Comparison of ENCODE assay signal across 23 cellular contexts in the genomic region with DNA sequence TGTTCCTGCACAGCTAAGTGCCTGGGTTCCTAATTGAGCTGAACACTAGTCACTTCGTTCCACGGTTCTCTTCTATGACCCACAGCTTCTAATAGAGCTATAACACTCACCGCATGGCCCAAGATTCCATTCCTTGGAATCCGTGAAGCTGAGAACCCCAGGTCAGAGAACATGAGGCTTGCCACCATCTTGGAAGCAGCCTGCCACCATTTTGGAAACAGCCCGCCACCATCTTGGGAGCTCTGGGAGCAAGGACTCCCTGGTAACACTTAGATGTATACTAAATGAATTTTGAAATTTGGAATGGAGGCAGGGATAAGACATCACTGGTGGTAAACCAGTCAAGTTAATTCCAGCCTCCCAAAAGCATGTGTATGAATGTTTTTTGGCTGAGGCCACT.
A peak's percentile ranks its signal among the peaks of the same experiment; 100 is the strongest.
DNase-seq lines count a peak whose midpoint lies in the region; ATAC-seq, FAIRE-seq and TF ChIP-seq lines count a peak whose summit lies in the region.
"Had no signal": no experiment of that assay in that cellular context is flagged by ENCODE, and none has a peak within 500 bp of the region (broad histone marks: within the 10 kb centered on the region; RNA-seq: fewer than 3 reads in every experiment).

No MANE protein-coding gene starts in this region.

- H2BK12ac ChIP-seq in H1 (ENCODE audit: low read depth, low read length), result no peak overlapping the region

- H3K79me1 ChIP-seq in H1 (ENCODE audit: low read depth, low read length), result no peaks in the 10 kb centered on the region

- H3K79me2 ChIP-seq in H1 (ENCODE audit: control insufficient read depth in 1 of 2, insufficient read depth in 2 of 2, low read length in 2 of 2), result no peaks in the 10 kb centered on the region
- no peaks in the 10 kb centered on the region for H3K79me2 ChIP-seq in mammary epithelial cell (ENCODE audit: insufficient read depth, low read length)

- in situ Hi-C loops in mammary epithelial cell (cut with MboI; ENCODE audit: low sequenced_read_pairs in 2 of 2), result no loop called here

- H4K91ac ChIP-seq in H1 (replicated peaks; ENCODE audit: insufficient read length, low read length), result no peak overlapping the region

- POLR2A ChIA-PET in HEK293 (lab: Yijun Ruan, JAX) (no interaction called here), H1 (lab: Charles Lee; ENCODE audit: partially characterized antibody) (no interaction called here)
- POLR2A ChIA-PET in activated CD4-positive, alpha-beta memory T cell treated with anti-CD3 and anti-CD28 coated beads, Interleukin-2, amount 10 ng/mL, durations not matched to agents 7 days and 5 days (lab: Charles Lee), result no interaction called here

- TF ChIP-seq EP300 in H1 (IDR thresholded peaks at IDR 0.05; ENCODE audit: borderline replicate concordance in 1 of 2, low read depth in 2 of 2, low read length in 2 of 2), result no peak

- H2BK120ac ChIP-seq in H1 (replicated peaks; ENCODE audit: low read depth, low read length), result no peak overlapping the region

- no TSS peak for BruUV-seq in mammary epithelial cell (replicated peaks; lab: Mats Ljungman, UMichigan)

- no peak overlapping the region for H3K4me3 Mint-ChIP-seq in nephron progenitor cell
- no peak overlapping the region for H3K4me3 Mint-ChIP-seq in activated CD4-positive, alpha-beta memory T cell treated with anti-CD3 and anti-CD28 coated beads, Interleukin-2, amount 10 ng/mL, durations not matched to agents 7 days and 5 days
- H3K4me3 Mint-ChIP-seq in stimulated activated memory B cell treated with anti-CD40 and anti-IgM and Interleukin-4, amounts not matched to agents 10 μg/mL and 1 μg/mL and 100 μg/mL, for 72 hours, result no peak overlapping the region
- H3K4me3 Mint-ChIP-seq: CD4-positive, alpha-beta memory T cell; HFFc6 had no signal

- H3K9ac ChIP-seq in H1 (replicated peaks in 1 of 4; ENCODE audit: extremely low read depth in 1 of 4, low read depth in 3 of 4, low read length in 3 of 4), result no peak overlapping the region
- no peak overlapping the region for H3K9ac ChIP-seq in mammary epithelial cell (ENCODE audit: insufficient read depth, low read length)

- H2AK5ac ChIP-seq in H1 (ENCODE audit: low read depth, low read length), result no peak overlapping the region

- no peak overlapping the region for H4K8ac ChIP-seq in H1 (ENCODE audit: extremely low read depth, insufficient read depth, low read length)

- no peak for FAIRE-seq in H1 (lab: Jason Lieb, UNC)
- FAIRE-seq: A549, GM12891, GM18507 had no signal

- CTCF ChIA-PET in HEK293 (lab: Yijun Ruan, JAX), result interaction anchor here (0.6 to 1.0 kb wide), 3 partner anchors 10 to 282 kb away, joined by 3 read pairs; no protein-coding TSS in a partner anchor
- CTCF ChIA-PET in H1 (lab: Charles Lee; ENCODE audit: partially characterized antibody), result interaction anchor here (0.6 to 1.0 kb wide), 2 partner anchors 52 to 96 kb away, joined by 3 read pairs; no protein-coding TSS in a partner anchor
- CTCF ChIA-PET in activated CD4-positive, alpha-beta memory T cell treated with anti-CD3 and anti-CD28 coated beads, Interleukin-2, amount 10 ng/mL, durations not matched to agents 7 days and 5 days (lab: Charles Lee), result no interaction called here
- CTCF ChIA-PET in mammary epithelial cell (lab: Charles Lee; ENCODE audit: low non-redundant PET), result no interaction called here

- no peaks in the 10 kb centered on the region for H3K27me3 ChIP-seq in H1 (replicated peaks in 1 of 4; ENCODE audit: control insufficient read depth in 3 of 4, extremely low read depth in 1 of 4, insufficient read depth in 3 of 4, low read length in 3 of 4)
- H3K27me3 ChIP-seq in mammary epithelial cell (ENCODE audit: insufficient read depth, low read length), result no peaks in the 10 kb centered on the region

- no peak overlapping the region for H3K18ac ChIP-seq in H1 (ENCODE audit: extremely low read depth, low read length)

- H3K36me3 ChIP-seq in HEK293 (ENCODE audit: control insufficient read depth in 2 of 2, insufficient read depth in 1 of 2, low read length in 2 of 2) (no peaks in the 10 kb centered on the region), H1 (ENCODE audit: control insufficient read depth in 2 of 4, insufficient read depth in 4 of 4, low read length in 3 of 4) (no peaks in the 10 kb centered on the region), mammary epithelial cell (ENCODE audit: insufficient read depth, low read length) (no peaks in the 10 kb centered on the region)

- H3K9me3 ChIP-seq in HEK293 (ENCODE audit: control insufficient read depth, insufficient read depth, low read depth, low read length) (no peaks in the 10 kb centered on the region), H1 (ENCODE audit: insufficient read depth in 2 of 2, low read depth in 1 of 2, low read length in 1 of 2) (no peaks in the 10 kb centered on the region), mammary epithelial cell (replicated peaks; ENCODE audit: insufficient read depth, low read length) (no peaks in the 10 kb centered on the region)
- H3K9me3 ChIP-seq: A549 had no signal

- H2AFZ ChIP-seq in H1 (ENCODE audit: low read length) (no peak overlapping the region), mammary epithelial cell (ENCODE audit: low read depth, low read length) (no peak overlapping the region)

- dilution Hi-C loops in mammary epithelial cell (cut with HindIII; ENCODE audit: low sequenced_read_pairs), result no loop called here

- H3K4ac ChIP-seq in H1 (replicated peaks; ENCODE audit: insufficient read length, low read depth, low read length), result no peak overlapping the region

- no peaks in the 10 kb centered on the region for H3K4me1 Mint-ChIP-seq in nephron progenitor cell
- H3K4me1 Mint-ChIP-seq in activated CD4-positive, alpha-beta memory T cell treated with anti-CD3 and anti-CD28 coated beads, Interleukin-2, amount 10 ng/mL, durations not matched to agents 7 days and 5 days, result no peaks in the 10 kb centered on the region
- H3K4me1 Mint-ChIP-seq in stimulated activated memory B cell treated with anti-CD40 and anti-IgM and Interleukin-4, amounts not matched to agents 10 μg/mL and 1 μg/mL and 100 μg/mL, for 72 hours, result no peaks in the 10 kb centered on the region

- no peak overlapping the region for H3K4me2 ChIP-seq in H1 (ENCODE audit: insufficient read depth in 1 of 2, low read depth in 2 of 2, low read length in 2 of 2)
- no peak overlapping the region for H3K4me2 ChIP-seq in mammary epithelial cell (ENCODE audit: insufficient read depth, low read depth, low read length)
- H3K4me2 ChIP-seq: A549 had no signal

- H3K23me2 ChIP-seq in H1 (ENCODE audit: low read depth, low read length), result no peaks in the 10 kb centered on the region

- H3K36me3 Mint-ChIP-seq in nephron progenitor cell (ENCODE audit: low read depth), result no peaks in the 10 kb centered on the region
- no peaks in the 10 kb centered on the region for H3K36me3 Mint-ChIP-seq in activated CD4-positive, alpha-beta memory T cell treated with anti-CD3 and anti-CD28 coated beads, Interleukin-2, amount 10 ng/mL, durations not matched to agents 7 days and 5 days (ENCODE audit: low read depth)
- no peaks in the 10 kb centered on the region for H3K36me3 Mint-ChIP-seq in stimulated activated memory B cell treated with anti-CD40 and anti-IgM and Interleukin-4, amounts not matched to agents 10 μg/mL and 1 μg/mL and 100 μg/mL, for 72 hours
- H3K36me3 Mint-ChIP-seq: CD4-positive, alpha-beta memory T cell had no signal

- no peak overlapping the region for H3K56ac ChIP-seq in H1 (replicated peaks; ENCODE audit: insufficient read length, low read depth, low read length)

- 93% methylated on average over 5 of the region's 5 CpGs; no CpG with 5 or more reads in 1 of the 2 experiments for WGBS in H1 (ENCODE audit: extremely low coverage in 1 of 2, insufficient coverage in 1 of 2, insufficient read length in 1 of 2, insufficient replicate concordance in 2 of 2, low coverage in 1 of 2, low lambda C conversion rate in 2 of 2, missing lambda C conversion rate in 1 of 2), 2 experiments
- 85% methylated on average over 3 of the region's 5 CpGs for WGBS in mammary epithelial cell (ENCODE audit: low coverage, missing lambda C conversion rate)

- TF ChIP-seq CTCF in HEK293 (tag by site-specific recombination; IDR thresholded peaks at IDR 0.05), result no peak
- TF ChIP-seq CTCF in H1 (IDR thresholded peaks at IDR 0.05; ENCODE audit: control extremely low read depth in 1 of 3, insufficient read depth in 1 of 3, low read depth in 1 of 3, low read length in 3 of 3), result no peak
- TF ChIP-seq CTCF in nephron progenitor cell (IDR thresholded peaks at IDR 0.05), result no peak
- no peak for TF ChIP-seq CTCF in mammary epithelial cell (conservative IDR thresholded peaks at IDR 0.05 in 1 of 2, IDR thresholded peaks at IDR 0.05 in 1 of 2; ENCODE audit: extremely low read depth in 1 of 2, insufficient read depth in 1 of 2, low read depth in 1 of 2, low read length in 2 of 2)

- no peaks in the 10 kb centered on the region for H4K20me1 ChIP-seq in H1 (replicated peaks in 1 of 2; ENCODE audit: control insufficient read depth in 1 of 2, insufficient read depth in 2 of 2, low read length in 2 of 2)
- H4K20me1 ChIP-seq in mammary epithelial cell (ENCODE audit: insufficient read depth, low read length), result no peaks in the 10 kb centered on the region

- no peaks in the 10 kb centered on the region for H3K9me3 Mint-ChIP-seq in nephron progenitor cell
- no peaks in the 10 kb centered on the region for H3K9me3 Mint-ChIP-seq in activated CD4-positive, alpha-beta memory T cell treated with anti-CD3 and anti-CD28 coated beads, Interleukin-2, amount 10 ng/mL, durations not matched to agents 7 days and 5 days
- H3K9me3 Mint-ChIP-seq in stimulated activated memory B cell treated with anti-CD40 and anti-IgM and Interleukin-4, amounts not matched to agents 10 μg/mL and 1 μg/mL and 100 μg/mL, for 72 hours, result no peaks in the 10 kb centered on the region
- H3K9me3 Mint-ChIP-seq: HFFc6 had no signal

- no peak for TF ChIP-seq POLR2A in H1 (IDR thresholded peaks at IDR 0.05; ENCODE audit: control extremely low read depth in 1 of 2, low read depth in 2 of 2, low read length in 2 of 2)

- no peak overlapping the region for H4K5ac ChIP-seq in H1 (ENCODE audit: insufficient read length, low read depth, low read length)

- no peak overlapping the region for H2BK20ac ChIP-seq in H1 (ENCODE audit: low read length)

- H3K27ac Mint-ChIP-seq in nephron progenitor cell, result peak overlapping the region; percentile 64
- no peak overlapping the region for H3K27ac Mint-ChIP-seq in activated CD4-positive, alpha-beta memory T cell treated with anti-CD3 and anti-CD28 coated beads, Interleukin-2, amount 10 ng/mL, durations not matched to agents 7 days and 5 days
- H3K27ac Mint-ChIP-seq in stimulated activated memory B cell treated with anti-CD40 and anti-IgM and Interleukin-4, amounts not matched to agents 10 μg/mL and 1 μg/mL and 100 μg/mL, for 72 hours, result no peak overlapping the region
- H3K27ac Mint-ChIP-seq: HFFc6 had no signal

- H3K27me3 Mint-ChIP-seq in nephron progenitor cell (ENCODE audit: low read depth, poor library complexity), result no peaks in the 10 kb centered on the region
- no peaks in the 10 kb centered on the region for H3K27me3 Mint-ChIP-seq in activated CD4-positive, alpha-beta memory T cell treated with anti-CD3 and anti-CD28 coated beads, Interleukin-2, amount 10 ng/mL, durations not matched to agents 7 days and 5 days
- H3K27me3 Mint-ChIP-seq in stimulated activated memory B cell treated with anti-CD40 and anti-IgM and Interleukin-4, amounts not matched to agents 10 μg/mL and 1 μg/mL and 100 μg/mL, for 72 hours, result no peaks in the 10 kb centered on the region
- H3K27me3 Mint-ChIP-seq: CD4-positive, alpha-beta memory T cell had no signal

- DNase-seq in H1 (ENCODE audit: low read depth in 1 of 2, low spot score in 2 of 2), result no peak
- no peak for DNase-seq in nephron progenitor cell
- no peak for DNase-seq in activated CD4-positive, alpha-beta memory T cell treated with anti-CD3 and anti-CD28 coated beads, Interleukin-2, amount 10 ng/mL, durations not matched to agents 7 days and 5 days
- DNase-seq in mammary epithelial cell, result no peak
- DNase-seq: 8988T; ACHN; AML-193; C1 segment of cervical spinal cord; Calu3; CD4-positive, alpha-beta memory T cell; COR-L47; DMS53; DMS79 treated with DMSO at 0.1 percent for 48 hours; GF-D8; GOT3; H7; HFFc6 had no signal

- H3K27ac ChIP-seq in HEK293 (ENCODE audit: extremely low read depth, low read depth, low read length), result no peak overlapping the region
- H3K27ac ChIP-seq in H1 (ENCODE audit: low read depth, low read length), result no peak overlapping the region
- no peak overlapping the region for H3K27ac ChIP-seq in mammary epithelial cell (ENCODE audit: insufficient read depth, low read depth, low read length)
- H3K27ac ChIP-seq: A549 had no signal

- H3K14ac ChIP-seq in H1 (ENCODE audit: insufficient read length), result no peak overlapping the region

- H3K4me3 ChIP-seq in HEK293 (ENCODE audit: low read depth, low read length) (no peak overlapping the region), H1 (ENCODE audit: extremely low read depth in 1 of 4, insufficient read depth in 2 of 4, low read depth in 3 of 4, low read length in 4 of 4) (no peak overlapping the region), mammary epithelial cell (replicated peaks in 1 of 3; ENCODE audit: insufficient read depth in 1 of 3, low read depth in 2 of 3, low read length in 3 of 3) (no peak overlapping the region)
- H3K4me3 ChIP-seq: A549 had no signal

- H3K23ac ChIP-seq in H1 (ENCODE audit: insufficient read length), result no peak overlapping the region

- no peak overlapping the region for H2BK15ac ChIP-seq in H1 (ENCODE audit: low read length)

- TF ChIP-seq RAD21 in H1 (IDR thresholded peaks at IDR 0.05 in 1 of 2, conservative IDR thresholded peaks at IDR 0.05 in 1 of 2; ENCODE audit: low read depth in 2 of 2, low read length in 2 of 2), result no peak

- H3K4me1 ChIP-seq in HEK293 (ENCODE audit: control insufficient read depth, insufficient read depth, low read length) (no peaks in the 10 kb centered on the region), H1 (replicated peaks in 1 of 4; ENCODE audit: control insufficient read depth in 3 of 4, insufficient read depth in 4 of 4, low read length in 3 of 4) (no peaks in the 10 kb centered on the region), mammary epithelial cell (ENCODE audit: insufficient read depth, low read length) (no peaks in the 10 kb centered on the region)

- no peak for ATAC-seq in stimulated activated memory B cell treated with anti-CD40 and anti-IgM and Interleukin-4, amounts not matched to agents 10 μg/mL and 1 μg/mL and 100 μg/mL, for 72 hours
- ATAC-seq: A549, HCT116 had no signal

- H2BK5ac ChIP-seq in H1 (ENCODE audit: low read depth, low read length), result no peak overlapping the region

- intact Hi-C loops in mammary epithelial cell (cut with micrococcal nuclease), result no loop called here

Comparison
In these comparisons a context has a peak if more than half of its experiments do, and no peak if none do; other contexts are left out.
1. CTCF ChIA-PET loops: an anchor here in HEK293 (0.6 to 1.0 kb wide) and H1 (0.6 to 1.0 kb wide); none called in activated CD4-positive, alpha-beta memory T cell treated with anti-CD3 and anti-CD28 coated beads, Interleukin-2, amount 10 ng/mL, durations not matched to agents 7 days and 5 days and mammary epithelial cell.
2. Of the 6 proteins assayed by ChIP-seq in both HEK293 and H1: peak only in HEK293: none; only in H1: none; in both: YY1; in neither: 5.